ENCODE assay signal across 1 cellular context in the genomic region with DNA sequence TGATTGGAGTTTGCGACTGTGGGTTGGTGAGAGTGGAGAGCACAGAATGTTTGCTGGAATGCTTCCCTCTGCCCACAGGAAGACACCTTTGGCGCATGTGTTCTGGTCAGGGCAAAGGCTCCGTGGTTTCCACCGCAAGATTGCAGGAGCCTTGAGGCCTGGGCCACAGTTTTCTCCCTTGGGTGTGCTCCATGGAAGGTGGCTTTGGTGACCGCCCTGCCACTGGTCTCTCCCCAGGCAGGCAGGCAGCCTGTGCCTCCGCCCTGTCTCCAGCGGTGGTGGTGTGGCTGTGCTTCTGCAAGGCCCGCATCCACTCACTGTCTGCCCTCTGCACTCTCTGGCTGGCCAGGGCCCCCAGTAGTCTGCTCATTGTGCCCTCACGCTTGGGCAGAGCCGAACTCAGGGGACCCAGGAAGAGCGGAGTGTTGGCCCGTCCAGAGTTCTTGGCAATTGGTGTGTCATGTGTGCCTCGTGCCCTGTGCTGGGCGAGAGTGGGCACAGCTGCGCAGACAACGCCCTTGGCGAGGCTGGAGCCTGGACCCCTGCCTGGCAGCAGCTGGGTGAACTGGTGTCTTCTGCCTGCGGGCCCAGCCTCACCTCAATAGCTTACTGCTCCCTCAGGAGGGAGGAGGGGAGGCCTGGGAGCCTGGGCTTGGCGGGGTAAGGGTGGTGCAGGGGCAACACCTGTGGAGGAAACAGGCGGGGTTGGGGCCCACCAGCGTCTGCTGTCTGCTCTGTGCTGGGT.
TF ChIP-seq lines count a peak whose summit lies in the region.

No MANE protein-coding gene starts in this region.

TF ChIP-seq in A549, 52 proteins besides CTCF, POLR2A, EP300 and RAD21 (continued from another document):
- TF ChIP-seq, protein P1, sequence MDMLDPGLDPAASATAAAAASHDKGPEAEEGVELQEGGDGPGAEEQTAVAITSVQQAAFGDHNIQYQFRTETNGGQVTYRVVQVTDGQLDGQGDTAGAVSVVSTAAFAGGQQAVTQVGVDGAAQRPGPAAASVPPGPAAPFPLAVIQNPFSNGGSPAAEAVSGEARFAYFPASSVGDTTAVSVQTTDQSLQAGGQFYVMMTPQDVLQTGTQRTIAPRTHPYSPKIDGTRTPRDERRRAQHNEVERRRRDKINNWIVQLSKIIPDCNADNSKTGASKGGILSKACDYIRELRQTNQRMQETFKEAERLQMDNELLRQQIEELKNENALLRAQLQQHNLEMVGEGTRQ (IDR thresholded peaks at IDR 0.05): no peak
- TF ChIP-seq NPAS2 (CRISPR knock-in tag; IDR thresholded peaks at IDR 0.05; ENCODE audit: borderline replicate concordance) (no peak), NFE2L2 (conservative IDR thresholded peaks at IDR 0.05; ENCODE audit: low read length) (no peak), HDAC2 (IDR thresholded peaks at IDR 0.05) (no peak)
TF ChIP-seq in A549: peak in this region for 0.
